1 cellular context compared by ENCODE assay signal in genomic region chr21:44886113-44887075, GRCh38.
TF ChIP-seq lines count a peak whose summit lies in the region.

No MANE protein-coding gene starts in this region.

TF ChIP-seq in H1, 55 proteins besides CTCF, POLR2A, EP300 and RAD21:
- TF ChIP-seq CREB1 (IDR thresholded peaks at IDR 0.05) (no peak), EZH2 (IDR thresholded peaks at IDR 0.05; ENCODE audit: low read depth, low read length, severe bottlenecking) (no peak), RXRA (IDR thresholded peaks at IDR 0.05; ENCODE audit: insufficient read depth, low read depth, low read length) (no peak), BCL11A (IDR thresholded peaks at IDR 0.05; ENCODE audit: low read depth in 2 of 2, low read length in 2 of 2) (no peak), GABPA (IDR thresholded peaks at IDR 0.05; ENCODE audit: borderline replicate concordance, insufficient read depth, low read length) (no peak), ZNF274 (IDR thresholded peaks at IDR 0.05; ENCODE audit: borderline replicate concordance, extremely low read depth, low read length) (no peak), FOSL1 (IDR thresholded peaks at IDR 0.05; ENCODE audit: insufficient read depth, low read depth, low read length) (no peak), MAFK (IDR thresholded peaks at IDR 0.05; ENCODE audit: low read depth, low read length) (no peak), SP2 (IDR thresholded peaks at IDR 0.05; ENCODE audit: low read length) (no peak), RBBP5 (IDR thresholded peaks at IDR 0.05; ENCODE audit: borderline replicate concordance, low read depth, low read length) (no peak), BRCA1 (IDR thresholded peaks at IDR 0.05; ENCODE audit: low read depth, low read length) (no peak)
- TF ChIP-seq, protein P1, sequence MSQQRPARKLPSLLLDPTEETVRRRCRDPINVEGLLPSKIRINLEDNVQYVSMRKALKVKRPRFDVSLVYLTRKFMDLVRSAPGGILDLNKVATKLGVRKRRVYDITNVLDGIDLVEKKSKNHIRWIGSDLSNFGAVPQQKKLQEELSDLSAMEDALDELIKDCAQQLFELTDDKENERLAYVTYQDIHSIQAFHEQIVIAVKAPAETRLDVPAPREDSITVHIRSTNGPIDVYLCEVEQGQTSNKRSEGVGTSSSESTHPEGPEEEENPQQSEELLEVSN (IDR thresholded peaks at IDR 0.05), result no peak
- TF ChIP-seq, protein P2, sequence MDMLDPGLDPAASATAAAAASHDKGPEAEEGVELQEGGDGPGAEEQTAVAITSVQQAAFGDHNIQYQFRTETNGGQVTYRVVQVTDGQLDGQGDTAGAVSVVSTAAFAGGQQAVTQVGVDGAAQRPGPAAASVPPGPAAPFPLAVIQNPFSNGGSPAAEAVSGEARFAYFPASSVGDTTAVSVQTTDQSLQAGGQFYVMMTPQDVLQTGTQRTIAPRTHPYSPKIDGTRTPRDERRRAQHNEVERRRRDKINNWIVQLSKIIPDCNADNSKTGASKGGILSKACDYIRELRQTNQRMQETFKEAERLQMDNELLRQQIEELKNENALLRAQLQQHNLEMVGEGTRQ (IDR thresholded peaks at IDR 0.05; ENCODE audit: low read length), result no peak
TF ChIP-seq in H1: peak in this region for 0.
